ENCODE assay signal across 8 cellular contexts in genomic region chr5:150671509-150672236, GRCh38. TPM values are rescaled to one million over a fixed set of nuclear protein-coding genes. Genes with fewer than 3 reads are reported as not detected.
DNase-seq lines count a peak whose midpoint lies in the region; ATAC-seq lines count a peak whose summit lies in the region.

No MANE protein-coding gene starts in this region.

- H3K27me3 ChIP-seq in adipocyte (replicated peaks; ENCODE audit: control insufficient read depth, insufficient read depth, low read length) (no peaks in the 10 kb centered on the region), subcutaneous abdominal adipose tissue (ENCODE audit: control insufficient read depth in 5 of 5, insufficient read depth in 4 of 5, low read length in 5 of 5) (peaks cover 0 to 3% (median 0%) of the 10 kb centered on the region in 5 donors)

- DNase-seq in activated CD4-positive, alpha-beta T cell treated with anti-CD3 and anti-CD28 coated beads, Interleukin-2, amount 10 ng/mL, durations not matched to agents 7 days and 5 days, result no peak
- DNase-seq in activated CD4-positive, alpha-beta T cell treated with anti-CD3 and anti-CD28 coated beads for 4 hours, result no peak
- DNase-seq in adipocyte (ENCODE audit: low read depth) (peak; percentile 12), left lobe of liver (ENCODE audit: low spot score) (no peak)
- DNase-seq in effector CD8-positive, alpha-beta T cell (lab: John Stamatoyannopoulos, UW), result no peak

- no peaks in the 10 kb centered on the region for H3K36me3 Mint-ChIP-seq in activated CD4-positive, alpha-beta T cell treated with anti-CD3 and anti-CD28 coated beads, Interleukin-2, amount 10 ng/mL, durations not matched to agents 7 days and 5 days (ENCODE audit: low read depth)

- CTCF ChIA-PET in activated CD4-positive, alpha-beta T cell treated with anti-CD3 and anti-CD28 coated beads, Interleukin-2, amount 10 ng/mL, durations not matched to agents 7 days and 5 days (lab: Charles Lee), result interaction anchor here (0.8 to 2.0 kb wide), 6 partner anchors 9 to 173 kb away, joined by 3 to 5 read pairs (median 4); partner anchors contain the start of gene RBM22

- H3K9ac ChIP-seq in adipocyte (ENCODE audit: low read length), result peak overlapping the region; percentile 27
- peak overlapping the region in 3 of 5 donors; percentile 52 to 62 (median 58) for H3K9ac ChIP-seq in subcutaneous abdominal adipose tissue (ENCODE audit: low read length in 5 of 5)

- ATAC-seq in left lobe of liver, result peak; percentile 27
- ATAC-seq in GM21367 (IDR thresholded peaks at IDR 0.05; ENCODE audit: unreplicated experiment), result no peak
- ATAC-seq in HG02763 (IDR thresholded peaks at IDR 0.05; ENCODE audit: unreplicated experiment), result no peak

- H3K4me3 ChIP-seq in adipocyte (ENCODE audit: low read length), result peak overlapping the region; percentile 70
- peak overlapping the region; percentile 56 to 80 (median 69) for H3K4me3 ChIP-seq in subcutaneous abdominal adipose tissue (ENCODE audit: low read depth in 1 of 5, low read length in 5 of 5)

- H3K27me3 Mint-ChIP-seq in activated CD4-positive, alpha-beta T cell treated with anti-CD3 and anti-CD28 coated beads, Interleukin-2, amount 10 ng/mL, durations not matched to agents 7 days and 5 days, result peaks cover 24% of the 10 kb centered on the region

- POLR2A ChIA-PET in activated CD4-positive, alpha-beta T cell treated with anti-CD3 and anti-CD28 coated beads, Interleukin-2, amount 10 ng/mL, durations not matched to agents 7 days and 5 days (lab: Charles Lee), result no interaction called here

- H3K27ac ChIP-seq in subcutaneous abdominal adipose tissue (ENCODE audit: low read depth, low read length), result no peak overlapping the region

- peaks cover 8% of the 10 kb centered on the region for H3K4me1 Mint-ChIP-seq in activated CD4-positive, alpha-beta T cell treated with anti-CD3 and anti-CD28 coated beads, Interleukin-2, amount 10 ng/mL, durations not matched to agents 7 days and 5 days

- H3K36me3 ChIP-seq in adipocyte (ENCODE audit: control insufficient read depth, insufficient read depth, low read length, severe bottlenecking), result no peaks in the 10 kb centered on the region
- no peaks in the 10 kb centered on the region for H3K36me3 ChIP-seq in subcutaneous abdominal adipose tissue (ENCODE audit: control insufficient read depth in 5 of 5, insufficient read depth in 5 of 5, low read length in 5 of 5)

- H3K27ac Mint-ChIP-seq in activated CD4-positive, alpha-beta T cell treated with anti-CD3 and anti-CD28 coated beads, Interleukin-2, amount 10 ng/mL, durations not matched to agents 7 days and 5 days, result peak overlapping the region; percentile 11

- no peaks in the 10 kb centered on the region for H3K9me3 Mint-ChIP-seq in activated CD4-positive, alpha-beta T cell treated with anti-CD3 and anti-CD28 coated beads, Interleukin-2, amount 10 ng/mL, durations not matched to agents 7 days and 5 days

- H3K4me1 ChIP-seq in adipocyte (ENCODE audit: control insufficient read depth, insufficient read depth, low read length) (peaks cover 24% of the 10 kb centered on the region), subcutaneous abdominal adipose tissue (ENCODE audit: control insufficient read depth in 5 of 5, insufficient read depth in 5 of 5, low read length in 5 of 5) (peaks cover 0 to 42% (median 35%) of the 10 kb centered on the region in 5 donors)

- no peaks in the 10 kb centered on the region for H3K9me3 ChIP-seq in adipocyte (ENCODE audit: control insufficient read depth, low read length)
- no peaks in the 10 kb centered on the region for H3K9me3 ChIP-seq in subcutaneous abdominal adipose tissue (ENCODE audit: control insufficient read depth in 5 of 5, low read length in 5 of 5)

- peak overlapping the region; percentile 69 for H3K4me3 Mint-ChIP-seq in activated CD4-positive, alpha-beta T cell treated with anti-CD3 and anti-CD28 coated beads, Interleukin-2, amount 10 ng/mL, durations not matched to agents 7 days and 5 days

RNA-seq across cellular contexts. Expression of gene MYOZ3, which starts 10.6 kb away (rescaled TPM):
- under 1 TPM in 1 of 2 experiments, not detected in 1; 0.05 TPM for total RNA-seq in activated CD4-positive, alpha-beta T cell treated with anti-CD3 and anti-CD28 coated beads, Interleukin-2, amount 10 ng/mL, durations not matched to agents 7 days and 5 days
- 0.18 TPM for total RNA-seq in left lobe of liver

RNA-seq across cellular contexts. Expression of gene RBM22, which starts 29.2 kb away (rescaled TPM):
- 10 to 100 TPM; 61.9 to 65.6 TPM for total RNA-seq in activated CD4-positive, alpha-beta T cell treated with anti-CD3 and anti-CD28 coated beads, Interleukin-2, amount 10 ng/mL, durations not matched to agents 7 days and 5 days
- total RNA-seq in left lobe of liver, result 14.1 TPM

RNA-seq across cellular contexts. Expression of gene SYNPO, which starts 31.2 kb away (rescaled TPM):
- total RNA-seq in activated CD4-positive, alpha-beta T cell treated with anti-CD3 and anti-CD28 coated beads, Interleukin-2, amount 10 ng/mL, durations not matched to agents 7 days and 5 days, result under 1 TPM; 0.05 to 0.08 TPM
- total RNA-seq in left lobe of liver, result 51.7 TPM

Comparison
In these comparisons a context has a peak if more than half of its experiments do, and no peak if none do; other contexts are left out.
1. RNA of gene SYNPO, which starts 31.2 kb away (total RNA-seq): 51.7 TPM in left lobe of liver (single experiment); 0.05 to 0.08 TPM in activated CD4-positive, alpha-beta T cell treated with anti-CD3 and anti-CD28 coated beads, Interleukin-2, amount 10 ng/mL, durations not matched to agents 7 days and 5 days; every median in the first group is over 10 times any median in the second.